Comparison of ENCODE assay signal across 1 cellular context in genomic region chr3:49217688-49218470, GRCh38.
TF ChIP-seq lines count a peak whose summit lies in the region.

No MANE protein-coding gene starts in this region.

TF ChIP-seq in GM23338, 12 proteins besides CTCF, POLR2A, EP300 and RAD21 (continued from another document):
- TF ChIP-seq ETS1 (IDR thresholded peaks at IDR 0.05), result no peak
- no peak for TF ChIP-seq JUNB (IDR thresholded peaks at IDR 0.05; ENCODE audit: unreplicated experiment)
- TF ChIP-seq REST (IDR thresholded peaks at IDR 0.05; ENCODE audit: unreplicated experiment), result no peak
TF ChIP-seq in GM23338: peak in this region for 0.
